Comparison of ENCODE assay signal across 1 cellular context in the genomic region with DNA sequence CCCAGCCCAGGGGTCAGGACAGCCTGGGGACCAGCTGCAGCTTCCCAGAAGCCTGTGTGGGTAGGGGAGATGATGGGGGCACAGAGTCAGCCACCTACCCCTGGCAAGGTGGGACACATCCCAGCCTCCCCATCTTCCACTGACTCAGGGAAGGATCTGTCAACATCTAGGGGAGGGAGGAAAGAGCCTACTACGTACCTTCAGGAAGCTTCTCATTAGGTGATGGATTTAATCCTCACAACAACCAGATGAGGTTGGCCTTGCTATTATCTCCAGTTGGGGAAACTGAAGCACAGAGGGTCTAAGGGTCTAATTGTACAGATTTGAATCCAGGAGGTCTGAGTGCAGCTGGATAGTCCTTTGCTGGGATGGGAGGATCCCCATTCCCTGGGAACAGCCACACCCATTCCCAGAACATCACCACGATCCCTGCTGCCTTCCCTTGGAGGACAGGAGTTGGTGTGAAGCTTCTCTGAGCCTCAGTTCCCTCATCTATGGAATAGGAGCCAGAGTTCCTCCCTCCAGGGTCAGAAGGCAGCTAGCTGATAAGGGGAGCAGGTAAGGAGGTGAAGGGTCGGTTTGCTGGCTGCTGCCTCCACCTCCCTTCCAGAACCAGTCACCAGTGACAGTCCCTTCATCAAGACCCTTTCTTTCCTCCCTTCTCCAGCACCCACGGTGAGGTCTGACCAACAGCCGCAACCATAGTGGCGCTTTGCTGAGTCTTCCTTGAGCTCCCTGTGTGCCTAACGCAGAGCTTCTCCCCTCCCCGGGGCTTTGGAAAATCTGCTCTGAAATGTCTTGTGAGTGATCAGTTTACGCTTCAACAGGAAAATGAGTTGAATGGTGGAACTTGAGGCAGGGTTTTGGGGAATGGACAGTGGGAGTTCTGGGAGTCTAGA.
TF ChIP-seq lines count a peak whose summit lies in the region.

No MANE protein-coding gene starts in this region.

TF ChIP-seq in GM23338, 12 proteins besides CTCF, POLR2A, EP300 and RAD21 (continued from another document):
- TF ChIP-seq, protein P1, sequence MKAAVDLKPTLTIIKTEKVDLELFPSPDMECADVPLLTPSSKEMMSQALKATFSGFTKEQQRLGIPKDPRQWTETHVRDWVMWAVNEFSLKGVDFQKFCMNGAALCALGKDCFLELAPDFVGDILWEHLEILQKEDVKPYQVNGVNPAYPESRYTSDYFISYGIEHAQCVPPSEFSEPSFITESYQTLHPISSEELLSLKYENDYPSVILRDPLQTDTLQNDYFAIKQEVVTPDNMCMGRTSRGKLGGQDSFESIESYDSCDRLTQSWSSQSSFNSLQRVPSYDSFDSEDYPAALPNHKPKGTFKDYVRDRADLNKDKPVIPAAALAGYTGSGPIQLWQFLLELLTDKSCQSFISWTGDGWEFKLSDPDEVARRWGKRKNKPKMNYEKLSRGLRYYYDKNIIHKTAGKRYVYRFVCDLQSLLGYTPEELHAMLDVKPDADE (IDR thresholded peaks at IDR 0.05) = no peak
- TF ChIP-seq, protein P2, sequence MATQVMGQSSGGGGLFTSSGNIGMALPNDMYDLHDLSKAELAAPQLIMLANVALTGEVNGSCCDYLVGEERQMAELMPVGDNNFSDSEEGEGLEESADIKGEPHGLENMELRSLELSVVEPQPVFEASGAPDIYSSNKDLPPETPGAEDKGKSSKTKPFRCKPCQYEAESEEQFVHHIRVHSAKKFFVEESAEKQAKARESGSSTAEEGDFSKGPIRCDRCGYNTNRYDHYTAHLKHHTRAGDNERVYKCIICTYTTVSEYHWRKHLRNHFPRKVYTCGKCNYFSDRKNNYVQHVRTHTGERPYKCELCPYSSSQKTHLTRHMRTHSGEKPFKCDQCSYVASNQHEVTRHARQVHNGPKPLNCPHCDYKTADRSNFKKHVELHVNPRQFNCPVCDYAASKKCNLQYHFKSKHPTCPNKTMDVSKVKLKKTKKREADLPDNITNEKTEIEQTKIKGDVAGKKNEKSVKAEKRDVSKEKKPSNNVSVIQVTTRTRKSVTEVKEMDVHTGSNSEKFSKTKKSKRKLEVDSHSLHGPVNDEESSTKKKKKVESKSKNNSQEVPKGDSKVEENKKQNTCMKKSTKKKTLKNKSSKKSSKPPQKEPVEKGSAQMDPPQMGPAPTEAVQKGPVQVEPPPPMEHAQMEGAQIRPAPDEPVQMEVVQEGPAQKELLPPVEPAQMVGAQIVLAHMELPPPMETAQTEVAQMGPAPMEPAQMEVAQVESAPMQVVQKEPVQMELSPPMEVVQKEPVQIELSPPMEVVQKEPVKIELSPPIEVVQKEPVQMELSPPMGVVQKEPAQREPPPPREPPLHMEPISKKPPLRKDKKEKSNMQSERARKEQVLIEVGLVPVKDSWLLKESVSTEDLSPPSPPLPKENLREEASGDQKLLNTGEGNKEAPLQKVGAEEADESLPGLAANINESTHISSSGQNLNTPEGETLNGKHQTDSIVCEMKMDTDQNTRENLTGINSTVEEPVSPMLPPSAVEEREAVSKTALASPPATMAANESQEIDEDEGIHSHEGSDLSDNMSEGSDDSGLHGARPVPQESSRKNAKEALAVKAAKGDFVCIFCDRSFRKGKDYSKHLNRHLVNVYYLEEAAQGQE (IDR thresholded peaks at IDR 0.05; ENCODE audit: unreplicated experiment) = no peak
- no peak for TF ChIP-seq NANOG (IDR thresholded peaks at IDR 0.05; ENCODE audit: borderline replicate concordance)
- TF ChIP-seq, protein P3, sequence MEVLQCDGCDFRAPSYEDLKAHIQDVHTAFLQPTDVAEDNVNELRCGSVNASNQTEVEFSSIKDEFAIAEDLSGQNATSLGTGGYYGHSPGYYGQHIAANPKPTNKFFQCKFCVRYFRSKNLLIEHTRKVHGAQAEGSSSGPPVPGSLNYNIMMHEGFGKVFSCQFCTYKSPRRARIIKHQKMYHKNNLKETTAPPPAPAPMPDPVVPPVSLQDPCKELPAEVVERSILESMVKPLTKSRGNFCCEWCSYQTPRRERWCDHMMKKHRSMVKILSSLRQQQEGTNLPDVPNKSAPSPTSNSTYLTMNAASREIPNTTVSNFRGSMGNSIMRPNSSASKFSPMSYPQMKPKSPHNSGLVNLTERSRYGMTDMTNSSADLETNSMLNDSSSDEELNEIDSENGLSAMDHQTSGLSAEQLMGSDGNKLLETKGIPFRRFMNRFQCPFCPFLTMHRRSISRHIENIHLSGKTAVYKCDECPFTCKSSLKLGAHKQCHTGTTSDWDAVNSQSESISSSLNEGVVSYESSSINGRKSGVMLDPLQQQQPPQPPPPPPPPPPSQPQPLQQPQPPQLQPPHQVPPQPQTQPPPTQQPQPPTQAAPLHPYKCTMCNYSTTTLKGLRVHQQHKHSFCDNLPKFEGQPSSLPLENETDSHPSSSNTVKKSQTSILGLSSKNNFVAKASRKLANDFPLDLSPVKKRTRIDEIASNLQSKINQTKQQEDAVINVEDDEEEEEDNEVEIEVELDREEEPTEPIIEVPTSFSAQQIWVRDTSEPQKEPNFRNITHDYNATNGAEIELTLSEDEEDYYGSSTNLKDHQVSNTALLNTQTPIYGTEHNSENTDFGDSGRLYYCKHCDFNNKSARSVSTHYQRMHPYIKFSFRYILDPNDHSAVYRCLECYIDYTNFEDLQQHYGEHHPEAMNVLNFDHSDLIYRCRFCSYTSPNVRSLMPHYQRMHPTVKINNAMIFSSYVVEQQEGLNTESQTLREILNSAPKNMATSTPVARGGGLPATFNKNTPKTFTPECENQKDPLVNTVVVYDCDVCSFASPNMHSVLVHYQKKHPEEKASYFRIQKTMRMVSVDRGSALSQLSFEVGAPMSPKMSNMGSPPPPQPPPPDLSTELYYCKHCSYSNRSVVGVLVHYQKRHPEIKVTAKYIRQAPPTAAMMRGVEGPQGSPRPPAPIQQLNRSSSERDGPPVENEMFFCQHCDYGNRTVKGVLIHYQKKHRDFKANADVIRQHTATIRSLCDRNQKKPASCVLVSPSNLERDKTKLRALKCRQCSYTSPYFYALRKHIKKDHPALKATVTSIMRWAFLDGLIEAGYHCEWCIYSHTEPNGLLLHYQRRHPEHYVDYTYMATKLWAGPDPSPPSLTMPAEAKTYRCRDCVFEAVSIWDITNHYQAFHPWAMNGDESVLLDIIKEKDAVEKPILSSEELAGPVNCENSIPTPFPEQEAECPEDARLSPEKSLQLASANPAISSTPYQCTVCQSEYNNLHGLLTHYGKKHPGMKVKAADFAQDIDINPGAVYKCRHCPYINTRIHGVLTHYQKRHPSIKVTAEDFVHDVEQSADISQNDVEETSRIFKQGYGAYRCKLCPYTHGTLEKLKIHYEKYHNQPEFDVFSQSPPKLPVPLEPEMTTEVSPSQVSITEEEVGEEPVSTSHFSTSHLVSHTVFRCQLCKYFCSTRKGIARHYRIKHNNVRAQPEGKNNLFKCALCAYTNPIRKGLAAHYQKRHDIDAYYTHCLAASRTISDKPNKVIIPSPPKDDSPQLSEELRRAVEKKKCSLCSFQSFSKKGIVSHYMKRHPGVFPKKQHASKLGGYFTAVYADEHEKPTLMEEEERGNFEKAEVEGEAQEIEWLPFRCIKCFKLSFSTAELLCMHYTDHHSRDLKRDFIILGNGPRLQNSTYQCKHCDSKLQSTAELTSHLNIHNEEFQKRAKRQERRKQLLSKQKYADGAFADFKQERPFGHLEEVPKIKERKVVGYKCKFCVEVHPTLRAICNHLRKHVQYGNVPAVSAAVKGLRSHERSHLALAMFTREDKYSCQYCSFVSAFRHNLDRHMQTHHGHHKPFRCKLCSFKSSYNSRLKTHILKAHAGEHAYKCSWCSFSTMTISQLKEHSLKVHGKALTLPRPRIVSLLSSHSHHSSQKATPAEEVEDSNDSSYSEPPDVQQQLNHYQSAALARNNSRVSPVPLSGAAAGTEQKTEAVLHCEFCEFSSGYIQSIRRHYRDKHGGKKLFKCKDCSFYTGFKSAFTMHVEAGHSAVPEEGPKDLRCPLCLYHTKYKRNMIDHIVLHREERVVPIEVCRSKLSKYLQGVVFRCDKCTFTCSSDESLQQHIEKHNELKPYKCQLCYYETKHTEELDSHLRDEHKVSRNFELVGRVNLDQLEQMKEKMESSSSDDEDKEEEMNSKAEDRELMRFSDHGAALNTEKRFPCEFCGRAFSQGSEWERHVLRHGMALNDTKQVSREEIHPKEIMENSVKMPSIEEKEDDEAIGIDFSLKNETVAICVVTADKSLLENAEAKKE (CRISPR knock-in tag; IDR thresholded peaks at IDR 0.05) = no peak
- TF ChIP-seq ZNF331 (CRISPR knock-in tag; IDR thresholded peaks at IDR 0.05; ENCODE audit: low read depth) = no peak
- no peak for TF ChIP-seq EZH2 (IDR thresholded peaks at IDR 0.05; ENCODE audit: low read depth, unreplicated experiment)
- no peak for TF ChIP-seq JUNB (IDR thresholded peaks at IDR 0.05; ENCODE audit: unreplicated experiment)
- no peak for TF ChIP-seq ZNF114 (CRISPR knock-in tag; IDR thresholded peaks at IDR 0.05)
- TF ChIP-seq POLR2AphosphoS5 (IDR thresholded peaks at IDR 0.05; ENCODE audit: low read depth) = no peak
- TF ChIP-seq EZH2phosphoT487 (IDR thresholded peaks at IDR 0.05; ENCODE audit: unreplicated experiment) = no peak
